In genomic region chr4:42159271-42160001, GRCh38 we compare ENCODE assay signal across 26 cellular contexts. TPM values are rescaled to one million over a fixed set of nuclear protein-coding genes. Genes with fewer than 3 reads are reported as not detected.
A peak's percentile ranks its signal among the peaks of the same experiment; 100 is the strongest.
DNase-seq lines count a peak whose midpoint lies in the region; ATAC-seq and TF ChIP-seq lines count a peak whose summit lies in the region.
"Had no signal": no experiment of that assay in that cellular context is flagged by ENCODE, and none has a peak within 500 bp of the region (broad histone marks: within the 10 kb centered on the region; RNA-seq: fewer than 3 reads in every experiment).

No MANE protein-coding gene starts in this region.

- H3K79me2 ChIP-seq in GM23338 (replicated peaks; ENCODE audit: insufficient read depth): no peaks in the 10 kb centered on the region
- H3K79me2 ChIP-seq in osteoblast (ENCODE audit: insufficient read depth, low read length): no peaks in the 10 kb centered on the region

- peaks cover 9% of the 10 kb centered on the region for H3K27me3 Mint-ChIP-seq in GM23338 (ENCODE audit: insufficient read depth, low read depth, poor library complexity)

- peaks cover 11% of the 10 kb centered on the region; the same call in 1 of the 2 replicates for H3K4me1 ChIP-seq in BLaER1
- 0 out of 2 replicates have a peak, but pooled peaks cover under 1% of the 10 kb centered on the region for H3K4me1 ChIP-seq in GM23338 (ENCODE audit: insufficient read depth)
- no peaks in the 10 kb centered on the region for H3K4me1 ChIP-seq in osteoblast (ENCODE audit: insufficient read depth, low read length)
- H3K4me1 ChIP-seq: SJCRH30 had no signal

- H3K9me3 ChIP-seq in BLaER1: peaks cover 12% of the 10 kb centered on the region
- no peaks in the 10 kb centered on the region for H3K9me3 ChIP-seq in osteoblast (ENCODE audit: low read depth, low read length)
- H3K9me3 ChIP-seq: SJCRH30 had no signal

- H3K27me3 ChIP-seq in BLaER1 (no peaks in the 10 kb centered on the region), GM23338 (ENCODE audit: insufficient read depth) (no peaks in the 10 kb centered on the region), osteoblast (ENCODE audit: insufficient read depth, low read length) (no peaks in the 10 kb centered on the region)
- H3K27me3 ChIP-seq: SJCRH30 had no signal

- no peak overlapping the region for H3K9ac ChIP-seq in BLaER1

- no peak overlapping the region for H3K27ac Mint-ChIP-seq in GM23338
- H3K27ac Mint-ChIP-seq: CD4-positive, alpha-beta memory T cell; T-helper 17 cell had no signal

- TF ChIP-seq CTCF in GM23338 (conservative IDR thresholded peaks at IDR 0.05; ENCODE audit: low read depth in 2 of 2) (no peak), LNCaP clone FGC (IDR thresholded peaks at IDR 0.05; ENCODE audit: control insufficient read depth, extremely low read depth, insufficient read depth) (no peak), osteoblast (IDR thresholded peaks at IDR 0.05; ENCODE audit: extremely low read depth, low read depth, low read length) (no peak)

- H3K27ac ChIP-seq in BLaER1: no peak overlapping the region
- H3K27ac ChIP-seq in GM23338 (ENCODE audit: low read depth): no peak overlapping the region
- no peak overlapping the region for H3K27ac ChIP-seq in osteoblast (ENCODE audit: low read depth, low read length)
- H3K27ac ChIP-seq: PC-9, SJCRH30 had no signal

- H4K20me1 ChIP-seq in BLaER1 (no peaks in the 10 kb centered on the region), GM23338 (replicated peaks; ENCODE audit: insufficient read depth) (no peaks in the 10 kb centered on the region), osteoblast (ENCODE audit: insufficient read depth, low read length) (no peaks in the 10 kb centered on the region)

- H3K36me3 Mint-ChIP-seq in GM23338 (ENCODE audit: low read depth): no peaks in the 10 kb centered on the region
- H3K36me3 Mint-ChIP-seq: CD4-positive, alpha-beta memory T cell had no signal

- H3K4me1 Mint-ChIP-seq in GM23338: peaks cover 8% of the 10 kb centered on the region; the same call in 2 of the 3 replicates
- H3K4me1 Mint-ChIP-seq: CD4-positive, alpha-beta memory T cell; T-helper 17 cell had no signal

- H3K9me2 ChIP-seq in GM23338 (ENCODE audit: insufficient read depth): no peaks in the 10 kb centered on the region

- no peak for ATAC-seq in GM23338
- peak; percentile 60 for ATAC-seq in HG03139 (IDR thresholded peaks at IDR 0.05; ENCODE audit: unreplicated experiment)
- ATAC-seq: Right ventricle myocardium inferior, SK-N-SH treated with all-trans-retinoic acid at 6 μM for 48 hours, T-helper 17 cell had no signal

- H2AFZ ChIP-seq in GM23338: peak overlapping the region; percentile 43
- H2AFZ ChIP-seq in osteoblast (ENCODE audit: low read length): no peak overlapping the region
- H2AFZ ChIP-seq: PC-9 had no signal

- H3K36me3 ChIP-seq in BLaER1 (no peaks in the 10 kb centered on the region), GM23338 (ENCODE audit: insufficient read depth) (no peaks in the 10 kb centered on the region), osteoblast (ENCODE audit: insufficient read depth, low read length) (no peaks in the 10 kb centered on the region)
- H3K36me3 ChIP-seq: SJCRH30 had no signal

- no peaks in the 10 kb centered on the region for H3K9me3 Mint-ChIP-seq in GM23338

- H3F3A ChIP-seq in GM23338 (replicated peaks; ENCODE audit: low read depth): no peaks in the 10 kb centered on the region

- DNase-seq in GM23338 (ENCODE audit: low spot score) (no peak), LNCaP clone FGC (ENCODE audit: low read depth) (peak; percentile 8), ureter (ENCODE audit: low spot score) (no peak), T-helper 2 cell (no peak), osteoblast (ENCODE audit: insufficient read length, low spot score, missing footprints) (no peak)
- no peak for DNase-seq in effector CD8-positive, alpha-beta T cell (lab: John Stamatoyannopoulos, UW)
- DNase-seq: AML-193; C1 segment of cervical spinal cord; CD4-positive, alpha-beta memory T cell; COR-L47; H7; NCI-H1092; NCI-H1417 treated with DMSO at 0.1 percent for 48 hours; NCI-H187; NCI-H2171 treated with DMSO at 0.1 percent for 48 hours; NCI-H524; NCI-H774; PC-9; SJCRH30; T-helper 17 cell had no signal

- peak overlapping the region; percentile 36 for H3K4me2 ChIP-seq in BLaER1
- H3K4me2 ChIP-seq in GM23338: no peak overlapping the region
- H3K4me2 ChIP-seq in osteoblast (ENCODE audit: insufficient read depth, low read length): no peak overlapping the region
- H3K4me2 ChIP-seq: PC-9 had no signal

- H3K4me3 ChIP-seq in BLaER1 (no peak overlapping the region), GM23338 (no peak overlapping the region), LNCaP clone FGC (ENCODE audit: low read depth, low read length) (no peak overlapping the region), osteoblast (ENCODE audit: insufficient read depth, low read length) (no peak overlapping the region)
- H3K4me3 ChIP-seq: PC-9, SJCRH30 had no signal

- H3K4me3 Mint-ChIP-seq in GM23338: no peak overlapping the region
- H3K4me3 Mint-ChIP-seq: CD4-positive, alpha-beta memory T cell; T-helper 17 cell had no signal

TF ChIP-seq in GM23338, 12 proteins besides CTCF, POLR2A, EP300 and RAD21 (continues in another document):
- TF ChIP-seq REST (IDR thresholded peaks at IDR 0.05; ENCODE audit: unreplicated experiment) (no peak), ZNF114 (CRISPR knock-in tag; IDR thresholded peaks at IDR 0.05) (no peak), EZH2phosphoT487 (IDR thresholded peaks at IDR 0.05; ENCODE audit: unreplicated experiment) (no peak), NANOG (IDR thresholded peaks at IDR 0.05; ENCODE audit: borderline replicate concordance) (no peak), EZH2 (IDR thresholded peaks at IDR 0.05; ENCODE audit: low read depth, unreplicated experiment) (no peak), STAT1 (IDR thresholded peaks at IDR 0.05; ENCODE audit: unreplicated experiment) (no peak), CREB1 (CRISPR knock-in tag; IDR thresholded peaks at IDR 0.05; ENCODE audit: low read depth) (no peak)

RNA-seq across cellular contexts. Expression of gene BEND4, which starts 7.0 kb away (rescaled TPM):
- total RNA-seq in GM23338 (2014; rRNA removed; shearing (Covaris generic)): 60.2 and 60.4 TPM in 2 replicates
- polyA plus RNA-seq in GM23338 (2016; fragmentation: Nextera tagmentation; extraction: Ambion mirVana): 13.0 and 13.5 TPM in 2 replicates
- total RNA-seq in ureter (0.18 TPM), osteoblast (not detected in 2 replicates)
- total RNA-seq: PC-9, RPMI7951 had no signal
- polyA plus RNA-seq: AG04450 had no signal

Comparison
In these comparisons a context has a peak if more than half of its experiments do, and no peak if none do; other contexts are left out.
1. RNA of gene BEND4, which starts 7.0 kb away (total RNA-seq): 60.2 to 60.4 TPM in GM23338; 0.18 TPM in ureter (single experiment) and not detected in osteoblast; every median in the first group is over 10 times any median in the second.